In the genomic region with DNA sequence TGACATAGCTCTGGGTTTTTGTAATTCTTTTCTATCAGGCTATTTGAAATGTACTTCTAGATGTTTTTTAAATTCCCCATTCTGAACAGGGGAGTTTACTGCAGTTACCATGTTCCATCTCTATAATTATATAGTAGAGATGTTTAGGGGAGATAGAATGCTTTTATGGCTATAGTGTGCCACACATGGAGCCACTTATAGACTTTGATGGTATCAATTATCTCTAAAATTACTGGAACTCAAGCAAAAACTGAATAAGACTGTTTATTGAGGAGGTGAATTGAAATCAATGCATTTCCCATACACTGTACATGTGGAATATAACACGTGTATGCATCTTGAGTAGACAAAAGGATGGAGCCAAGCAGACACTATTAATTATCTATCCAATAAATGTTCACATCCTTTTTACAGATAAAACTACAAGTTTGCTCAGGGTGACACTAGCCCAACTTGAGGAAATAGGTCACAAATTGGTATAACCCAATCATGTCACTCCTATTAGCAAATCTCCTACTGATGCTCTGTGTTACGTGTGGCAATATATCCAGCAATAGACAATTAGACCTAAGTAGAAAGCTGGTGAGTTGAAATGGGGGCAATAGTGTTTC, we compare ENCODE assay signal across 18 cellular contexts.
A peak's percentile ranks its signal among the peaks of the same experiment; 100 is the strongest.
DNase-seq lines count a peak whose midpoint lies in the region; ATAC-seq, FAIRE-seq and TF ChIP-seq lines count a peak whose summit lies in the region.
"Had no signal": no experiment of that assay in that cellular context is flagged by ENCODE, and none has a peak within 500 bp of the region (broad histone marks: within the 10 kb centered on the region; RNA-seq: fewer than 3 reads in every experiment).

No MANE protein-coding gene starts in this region.

- H3K79me2 ChIP-seq in HepG2 (ENCODE audit: insufficient read depth, low read length) (no peaks in the 10 kb centered on the region), SK-N-SH (ENCODE audit: insufficient read depth) (no peaks in the 10 kb centered on the region)

- ATAC-seq in HepG2 (no peak), right lobe of liver (no peak), sciatic nerve (no peak), gastroesophageal sphincter (no peak)

- peaks cover 2% of the 10 kb centered on the region for H3K9me3 ChIP-seq in HepG2 (ENCODE audit: low read length)
- H3K9me3 ChIP-seq in right lobe of liver = no peaks in the 10 kb centered on the region
- no peaks in the 10 kb centered on the region for H3K9me3 ChIP-seq in SK-N-SH
- H3K9me3 ChIP-seq in gastroesophageal sphincter = no peaks in the 10 kb centered on the region
- H3K9me3 ChIP-seq: BLaER1 had no signal

- TF ChIP-seq EP300 in HepG2 (IDR thresholded peaks at IDR 0.05; ENCODE audit: low read depth in 2 of 2, low read length in 2 of 2) (no peak), HepG2 (CRISPR knock-in tag; IDR thresholded peaks at IDR 0.05; ENCODE audit: borderline replicate concordance) (no peak), SK-N-SH (IDR thresholded peaks at IDR 0.05; ENCODE audit: borderline replicate concordance in 1 of 2, low read depth in 1 of 2, low read length in 1 of 2) (peak in 1 of 2 experiments; percentile 70; a peak in 2 of 4 replicates), gastroesophageal sphincter (IDR thresholded peaks at IDR 0.05) (no peak)

- H3K4me2 ChIP-seq in HepG2 (ENCODE audit: low read depth, low read length) (no peak overlapping the region), SK-N-SH (no peak overlapping the region)
- H3K4me2 ChIP-seq: BLaER1 had no signal

- DNase-seq in HepG2 (ENCODE audit: low spot score) (no peak), right lobe of liver (no peak), NCI-H69 (lab: John Stamatoyannopoulos, UW) (peak; percentile 59), SK-N-SH (peak; percentile 31), Kasumi-1 (lab: John Stamatoyannopoulos, UW) (no peak), GOT3 (lab: John Stamatoyannopoulos, UW) (no peak), sciatic nerve (ENCODE audit: low spot score) (no peak)
- DNase-seq: 8988T; CD4-positive, alpha-beta memory T cell; DMS153; DMS79; GF-D8; H9; IMR-90 had no signal

- H3K9ac ChIP-seq in HepG2 (ENCODE audit: insufficient read depth, low read depth, low read length) = no peak overlapping the region
- no peak overlapping the region for H3K9ac ChIP-seq in SK-N-SH
- H3K9ac ChIP-seq: BLaER1 had no signal

- intact Hi-C loops in HepG2 (cut with micrococcal nuclease; ENCODE audit: unreplicated experiment) (no loop called here), right lobe of liver (cut with DNase I) (no loop called here), sciatic nerve (cut with DNase I) (no loop called here)

- H2AFZ ChIP-seq in HepG2 (ENCODE audit: low read length) (no peak overlapping the region), SK-N-SH (ENCODE audit: low read depth) (no peak overlapping the region)

- H3K4me1 ChIP-seq in HepG2 (ENCODE audit: insufficient read depth, low read length) (no peaks in the 10 kb centered on the region), right lobe of liver (no peaks in the 10 kb centered on the region), SK-N-SH (ENCODE audit: control insufficient read depth in 1 of 2, insufficient read depth in 2 of 2, low read depth in 1 of 2, low read length in 1 of 2) (no peaks in the 10 kb centered on the region; a peak in 1 of 4 replicates), gastroesophageal sphincter (no peaks in the 10 kb centered on the region)
- H3K4me1 ChIP-seq: BLaER1 had no signal

- POLR2A ChIA-PET in HepG2 (lab: Yijun Ruan, JAX) (no interaction called here), SK-N-SH (lab: Yijun Ruan, JAX) (no interaction called here)

- CTCF ChIA-PET in HepG2 (lab: Yijun Ruan, JAX; ENCODE audit: low intra/inter-chr PET ratio, low total read pairs) (no interaction called here), SK-N-SH (lab: Yijun Ruan, JAX) (no interaction called here)

- no peak for TF ChIP-seq POLR2A in HepG2 (IDR thresholded peaks at IDR 0.05; ENCODE audit: insufficient read depth in 1 of 2, low read depth in 2 of 2, low read length in 2 of 2)
- TF ChIP-seq POLR2A in right lobe of liver (IDR thresholded peaks at IDR 0.05) = no peak
- TF ChIP-seq POLR2A in gastroesophageal sphincter (IDR thresholded peaks at IDR 0.05) = no peak

- TF ChIP-seq CTCF in HepG2 (CRISPR knock-in tag; IDR thresholded peaks at IDR 0.05) (no peak), right lobe of liver (IDR thresholded peaks at IDR 0.05) (no peak), SK-N-SH (IDR thresholded peaks at IDR 0.05) (no peak), gastroesophageal sphincter (IDR thresholded peaks at IDR 0.05) (no peak)

- no TSS peak for BruUV-seq in HepG2 (replicated peaks; lab: Mats Ljungman, UMichigan)

- no peak for FAIRE-seq in HepG2 (lab: Jason Lieb, UNC)
- FAIRE-seq: H1 had no signal

- no peaks in the 10 kb centered on the region for H3K9me2 ChIP-seq in SK-N-SH

- TF ChIP-seq RAD21 in HepG2 (CRISPR knock-in tag; IDR thresholded peaks at IDR 0.05) (no peak), SK-N-SH (IDR thresholded peaks at IDR 0.05; ENCODE audit: low read length) (peak; percentile 10; the same call in 1 of the 2 replicates)

- no peaks in the 10 kb centered on the region for H3K36me3 ChIP-seq in HepG2 (replicated peaks in 1 of 2; ENCODE audit: control insufficient read depth in 1 of 2, insufficient read depth in 2 of 2, low read length in 2 of 2)
- H3K36me3 ChIP-seq in right lobe of liver = no peaks in the 10 kb centered on the region
- H3K36me3 ChIP-seq in SK-N-SH (replicated peaks in 1 of 2; ENCODE audit: control insufficient read depth in 1 of 2, insufficient read depth in 2 of 2, low read length in 1 of 2) = no peaks in the 10 kb centered on the region
- H3K36me3 ChIP-seq in gastroesophageal sphincter = no peaks in the 10 kb centered on the region
- H3K36me3 ChIP-seq: BLaER1 had no signal

- H3K27ac ChIP-seq in HepG2 (ENCODE audit: extremely low read length, insufficient read depth, low read length) = no peak overlapping the region
- no peak overlapping the region for H3K27ac ChIP-seq in right lobe of liver
- peak overlapping the region in 1 of 2 experiments; percentile 87; a peak in 2 of 4 replicates for H3K27ac ChIP-seq in SK-N-SH (ENCODE audit: low read depth in 2 of 2, low read length in 1 of 2)
- no peak overlapping the region for H3K27ac ChIP-seq in gastroesophageal sphincter
- H3K27ac ChIP-seq: BLaER1, HL-60 had no signal

- no peaks in the 10 kb centered on the region for H3K27me3 ChIP-seq in HepG2 (ENCODE audit: control insufficient read depth in 1 of 2, insufficient read depth in 2 of 2, low read length in 2 of 2)
- no peaks in the 10 kb centered on the region for H3K27me3 ChIP-seq in right lobe of liver
- H3K27me3 ChIP-seq in SK-N-SH (ENCODE audit: insufficient read depth) = no peaks in the 10 kb centered on the region
- H3K27me3 ChIP-seq in gastroesophageal sphincter = no peaks in the 10 kb centered on the region
- H3K27me3 ChIP-seq: BLaER1 had no signal

- H4K20me1 ChIP-seq in HepG2 (ENCODE audit: insufficient read depth, low read length) (no peaks in the 10 kb centered on the region), SK-N-SH (ENCODE audit: insufficient read depth) (no peaks in the 10 kb centered on the region)
- H4K20me1 ChIP-seq: BLaER1 had no signal

- 3% methylated on average over 2 of the region's 2 CpGs for WGBS in HepG2 (ENCODE audit: low lambda C conversion rate)
- WGBS in right lobe of liver (ENCODE audit: insufficient coverage, low coverage, low lambda C conversion rate, missing lambda C conversion rate) = 58% methylated on average over 2 of the region's 2 CpGs
- 73% methylated on average over 2 of the region's 2 CpGs for WGBS in SK-N-SH (ENCODE audit: low lambda C conversion rate)
- 79 to 82% methylated on average over 2 of the region's 2 CpGs for WGBS in gastroesophageal sphincter (ENCODE audit: low coverage in 1 of 2), 2 donors

- H3K4me3 ChIP-seq in HepG2 (replicated peaks in 1 of 3; ENCODE audit: insufficient read depth in 1 of 3, low read depth in 2 of 3, low read length in 3 of 3) (no peak overlapping the region), right lobe of liver (no peak overlapping the region), SK-N-SH (ENCODE audit: low read depth in 2 of 2, low read length in 1 of 2) (no peak overlapping the region), gastroesophageal sphincter (no peak overlapping the region)
- H3K4me3 ChIP-seq: BLaER1 had no signal

- in situ Hi-C loops in HepG2 (cut with HindIII; ENCODE audit: extremely low pct_ligation_motif_present, low pct_unique_long_range_greater_than_20kb) = no loop called here

- H3F3A ChIP-seq in SK-N-SH (replicated peaks; ENCODE audit: insufficient read depth) = no peaks in the 10 kb centered on the region

TF ChIP-seq in HepG2, 621 proteins besides CTCF, POLR2A, EP300 and RAD21 (continues in another document):
- TF ChIP-seq, protein P1, sequence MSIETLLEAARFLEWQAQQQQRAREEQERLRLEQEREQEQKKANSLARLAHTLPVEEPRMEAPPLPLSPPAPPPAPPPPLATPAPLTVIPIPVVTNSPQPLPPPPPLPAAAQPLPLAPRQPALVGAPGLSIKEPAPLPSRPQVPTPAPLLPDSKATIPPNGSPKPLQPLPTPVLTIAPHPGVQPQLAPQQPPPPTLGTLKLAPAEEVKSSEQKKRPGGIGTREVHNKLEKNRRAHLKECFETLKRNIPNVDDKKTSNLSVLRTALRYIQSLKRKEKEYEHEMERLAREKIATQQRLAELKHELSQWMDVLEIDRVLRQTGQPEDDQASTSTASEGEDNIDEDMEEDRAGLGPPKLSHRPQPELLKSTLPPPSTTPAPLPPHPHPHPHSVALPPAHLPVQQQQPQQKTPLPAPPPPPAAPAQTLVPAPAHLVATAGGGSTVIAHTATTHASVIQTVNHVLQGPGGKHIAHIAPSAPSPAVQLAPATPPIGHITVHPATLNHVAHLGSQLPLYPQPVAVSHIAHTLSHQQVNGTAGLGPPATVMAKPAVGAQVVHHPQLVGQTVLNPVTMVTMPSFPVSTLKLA (IDR thresholded peaks at IDR 0.05) = peak; percentile 17; the same call in 1 of the 2 replicates

TF ChIP-seq in SK-N-SH, 30 proteins besides CTCF, POLR2A, EP300 and RAD21:
- TF ChIP-seq POLR2AphosphoS5 (IDR thresholded peaks at IDR 0.05; ENCODE audit: low read depth, low read length) (no peak), GATA2 (CRISPR knock-in tag; IDR thresholded peaks at IDR 0.05) (peak; percentile 57), TCF12 (IDR thresholded peaks at IDR 0.05) (peak; percentile 11; the same call in 1 of the 2 replicates)
TF ChIP-seq in SK-N-SH: peak in this region for 2.

Comparison
In these comparisons a context has a peak if more than half of its experiments do, and no peak if none do; other contexts are left out.
1. DNase-seq: peak in NCI-H69 (single experiment) and SK-N-SH (single experiment); none in HepG2 (single experiment), right lobe of liver (0 of 3), Kasumi-1 (0 of 2), GOT3 (single experiment) and sciatic nerve (single experiment).